ENCODE assay signal across 31 cellular contexts in genomic region chr14:100787659-100788058, GRCh38. TPM values are rescaled to one million over a fixed set of nuclear protein-coding genes. Genes with fewer than 3 reads are reported as not detected.
"Had no signal": no experiment of that assay in that cellular context is flagged by ENCODE, and none has a peak within 500 bp of the region (broad histone marks: within the 10 kb centered on the region; RNA-seq: fewer than 3 reads in every experiment).

No MANE protein-coding gene starts in this region.

- H3K4me1 Mint-ChIP-seq: activated CD4-positive, alpha-beta T cell treated with anti-CD3 and anti-CD28 coated beads, Interleukin-2, amount 10 ng/mL, durations not matched to agents 24 days and 14 days; activated T-helper 17 cell treated with anti-CD3 and anti-CD28 coated beads, Interleukin-2, amount 50 U/mL, for 72 hours had no signal

- H3K4me3 Mint-ChIP-seq: activated CD4-positive, alpha-beta T cell treated with anti-CD3 and anti-CD28 coated beads, Interleukin-2, amount 10 ng/mL, durations not matched to agents 24 days and 14 days; activated CD8-positive, alpha-beta T cell treated with anti-CD3 and anti-CD28 coated beads for 36 hours; activated T-cell treated with anti-CD3 and anti-CD28 coated beads, Interleukin-2, amount 50 U/mL, for 72 hours; activated T-helper 17 cell treated with anti-CD3 and anti-CD28 coated beads, Interleukin-2, amount 50 U/mL, for 72 hours; T-helper 1 cell treated with Interleukin-12 subunit alpha and Interleukin-12 subunit beta and Interleukin-4 antibody, amounts not matched to agents 30 μg/mL and 1 μg/mL, for 36 hours; T-helper 2 cell treated with Interferon-gamma antibody and Interleukin-4, amounts not matched to agents 5 μg/mL and 100 μg/mL, for 36 hours had no signal

- H3K9me3 Mint-ChIP-seq: activated CD4-positive, alpha-beta T cell treated with anti-CD3 and anti-CD28 coated beads, Interleukin-2, amount 10 ng/mL, durations not matched to agents 24 days and 14 days; activated CD8-positive, alpha-beta T cell treated with anti-CD3 and anti-CD28 coated beads for 36 hours; activated T-cell treated with anti-CD3 and anti-CD28 coated beads, Interleukin-2, amount 50 U/mL, for 72 hours; activated T-helper 17 cell treated with anti-CD3 and anti-CD28 coated beads, Interleukin-2, amount 50 U/mL, for 72 hours; T-helper 1 cell treated with Interleukin-12 subunit alpha and Interleukin-12 subunit beta and Interleukin-4 antibody, amounts not matched to agents 30 μg/mL and 1 μg/mL, for 36 hours; T-helper 2 cell treated with Interferon-gamma antibody and Interleukin-4, amounts not matched to agents 5 μg/mL and 100 μg/mL, for 36 hours had no signal

- H3K27ac Mint-ChIP-seq: activated CD4-positive, alpha-beta T cell treated with anti-CD3 and anti-CD28 coated beads, Interleukin-2, amount 10 ng/mL, durations not matched to agents 24 days and 14 days; activated CD8-positive, alpha-beta T cell treated with anti-CD3 and anti-CD28 coated beads for 36 hours; activated T-cell treated with anti-CD3 and anti-CD28 coated beads, Interleukin-2, amount 50 U/mL, for 72 hours; activated T-helper 17 cell treated with anti-CD3 and anti-CD28 coated beads, Interleukin-2, amount 50 U/mL, for 72 hours; T-helper 1 cell treated with Interleukin-12 subunit alpha and Interleukin-12 subunit beta and Interleukin-4 antibody, amounts not matched to agents 30 μg/mL and 1 μg/mL, for 36 hours; T-helper 2 cell treated with Interferon-gamma antibody and Interleukin-4, amounts not matched to agents 5 μg/mL and 100 μg/mL, for 36 hours had no signal

- DNase-seq: activated CD4-positive, alpha-beta T cell treated with anti-CD3 and anti-CD28 coated beads, Interleukin-2, amount 10 ng/mL, durations not matched to agents 24 days and 14 days; activated CD4-positive, alpha-beta T cell treated with anti-CD3 and anti-CD28 coated beads, Interleukin-2, amount 50 U/mL, for 4 hours; activated CD8-positive, alpha-beta T cell treated with anti-CD3 and anti-CD28 coated beads for 36 hours; activated effector memory CD4-positive, alpha-beta T cell treated with anti-CD3 and anti-CD28 coated beads, Interleukin-2, amount 50 U/mL, for 16 hours; activated naive CD4-positive, alpha-beta T cell; activated naive CD4-positive, alpha-beta T cell treated with anti-CD3 and anti-CD28 coated beads, Interleukin-2, amount 50 U/mL, for 16 hours; activated T-cell treated with anti-CD3 and anti-CD28 coated beads, Interleukin-2, amount 50 U/mL, for 1 hour; activated T-cell treated with anti-CD3 and anti-CD28 coated beads, Interleukin-2, amount 50 U/mL, for 72 hours; adrenal gland; body of pancreas; caudate nucleus; MM.1S; MV-4-11; NCI-H1092 treated with DMSO at 0.1 percent for 48 hours; NCI-H1417; NCI-H146; NCI-H187; NCI-H2029 treated with DMSO at 0.1 percent for 48 hours; NCI-H2107; NCI-H2171; NCI-H510A; NCI-H526; NCI-H748 treated with DMSO at 0.1 percent for 48 hours; NK-92 treated with Interleukin-12 subunit alpha and Interleukin-12 subunit beta, amount 100 ng/mL, for 24 hours; OCI-M1; SHP77 had no signal

- ATAC-seq: activated CD8-positive, alpha-beta T cell treated with anti-CD3 and anti-CD28 coated beads for 36 hours; activated T-cell treated with anti-CD3 and anti-CD28 coated beads, Interleukin-2, amount 50 U/mL, for 72 hours; activated T-helper 17 cell treated with anti-CD3 and anti-CD28 coated beads, Interleukin-2, amount 50 U/mL, for 72 hours had no signal

RNA-seq across cellular contexts. Expression of gene MEG3, which starts 38.3 kb away (rescaled TPM):
- total RNA-seq: activated CD4-positive, alpha-beta T cell treated with anti-CD3 and anti-CD28 coated beads, Interleukin-2, amount 10 ng/mL, durations not matched to agents 24 days and 14 days; activated CD8-positive, alpha-beta memory T cell treated with anti-CD3 and anti-CD28 coated beads for 36 hours; activated CD8-positive, alpha-beta T cell treated with anti-CD3 and anti-CD28 coated beads for 36 hours; activated T-cell treated with anti-CD3 and anti-CD28 coated beads, Interleukin-2, amount 50 U/mL, for 72 hours; activated T-helper 17 cell treated with anti-CD3 and anti-CD28 coated beads, Interleukin-2, amount 50 U/mL, for 72 hours; astrocyte had no signal
